ENCODE assay signal across 8 cellular contexts in genomic region chr1:182149411-182149965, GRCh38.
A peak's percentile ranks its signal among the peaks of the same experiment; 100 is the strongest.
DNase-seq lines count a peak whose midpoint lies in the region; ATAC-seq and TF ChIP-seq lines count a peak whose summit lies in the region.

No MANE protein-coding gene starts in this region.

- no peaks in the 10 kb centered on the region for H3K36me3 ChIP-seq in right lobe of liver

- no peaks in the 10 kb centered on the region for H3K36me3 Mint-ChIP-seq in HFFc6 (ENCODE audit: low read depth)

- no peaks in the 10 kb centered on the region for H3K4me1 ChIP-seq in right lobe of liver

- no peak for TF ChIP-seq POLR2A in right lobe of liver (IDR thresholded peaks at IDR 0.05)

- no peaks in the 10 kb centered on the region for H3K9me3 ChIP-seq in right lobe of liver

- intact Hi-C loops in right lobe of liver (cut with DNase I): loop anchor here in 1 of 2 donors (10.0 kb wide), 1 partner anchor 245 kb away; the partner anchor contains the start of gene GLUL

- no peaks in the 10 kb centered on the region for H3K9me3 Mint-ChIP-seq in HFFc6

- no peaks in the 10 kb centered on the region; the same call in 1 of the 2 replicates for H3K27me3 Mint-ChIP-seq in HFFc6 (ENCODE audit: insufficient read depth)

- in situ Hi-C loops in astrocyte of the cerebellum (cut with HindIII; ENCODE audit: low sequenced_read_pairs): no loop called here

- H3K27ac ChIP-seq in right lobe of liver: peak overlapping the region in 2 of 3 donors; percentile 7 to 80

- peak overlapping the region; percentile 87 for H3K27ac Mint-ChIP-seq in HFFc6

- CTCF ChIA-PET in HEK293T (lab: Yijun Ruan, JAX): no interaction called here

- H3K4me3 Mint-ChIP-seq in HFFc6: no peak overlapping the region

- H3K4me3 ChIP-seq in astrocyte of the cerebellum (ENCODE audit: low read depth, low read length): no peak overlapping the region
- H3K4me3 ChIP-seq in right lobe of liver: no peak overlapping the region

- H3K4me1 Mint-ChIP-seq in HFFc6 (ENCODE audit: low read depth): peaks cover 22% of the 10 kb centered on the region

- no peaks in the 10 kb centered on the region for H3K27me3 ChIP-seq in right lobe of liver

- POLR2A ChIA-PET in HEK293T (lab: Yijun Ruan, JAX): no interaction called here

- DNase-seq in AG08395 (ENCODE audit: low spot score) (peak; percentile 68), HFFc6 (peak; percentile 88), astrocyte of the cerebellum (ENCODE audit: low read depth) (peak; percentile 23), right lobe of liver (no peak), HEK293T (ENCODE audit: extremely low spot score) (no peak)

- TF ChIP-seq CTCF in HFFc6 (IDR thresholded peaks at IDR 0.05): no peak
- TF ChIP-seq CTCF in astrocyte of the cerebellum (IDR thresholded peaks at IDR 0.05; ENCODE audit: low read depth, low read length, missing control alignments): no peak
- TF ChIP-seq CTCF in right lobe of liver (IDR thresholded peaks at IDR 0.05): no peak

- ATAC-seq in right lobe of liver: peak; percentile 60 to 68 (median 61)
- no peak for ATAC-seq in GM18858 (IDR thresholded peaks at IDR 0.05; ENCODE audit: unreplicated experiment)
- ATAC-seq in GM21723 (IDR thresholded peaks at IDR 0.05; ENCODE audit: unreplicated experiment): no peak
- no peak for ATAC-seq in GM21825 (IDR thresholded peaks at IDR 0.05; ENCODE audit: unreplicated experiment)

- WGBS in right lobe of liver (ENCODE audit: insufficient coverage, low coverage, low lambda C conversion rate, missing lambda C conversion rate): 76% methylated on average over 4 of the region's 6 CpGs

TF ChIP-seq in HEK293T, 16 proteins besides CTCF, POLR2A, EP300 and RAD21:
- TF ChIP-seq ELF4 (IDR thresholded peaks at IDR 0.05) (no peak), FOXA1 (IDR thresholded peaks at IDR 0.05) (no peak), FOXM1 (IDR thresholded peaks at IDR 0.05; ENCODE audit: borderline replicate concordance) (no peak), HDGF (IDR thresholded peaks at IDR 0.05; ENCODE audit: borderline replicate concordance) (no peak), NFRKB (IDR thresholded peaks at IDR 0.05) (no peak), L3MBTL2 (conservative IDR thresholded peaks at IDR 0.05) (no peak), LEF1 (IDR thresholded peaks at IDR 0.05; ENCODE audit: borderline replicate concordance) (no peak), ZNF384 (IDR thresholded peaks at IDR 0.05) (no peak)

Comparison
In these comparisons a context has a peak if more than half of its experiments do, and no peak if none do; other contexts are left out.
1. DNase-seq: peak in AG08395 (single experiment), HFFc6 (single experiment) and astrocyte of the cerebellum (single experiment); none in right lobe of liver (0 of 3) and HEK293T (single experiment).
2. ATAC-seq: peak in right lobe of liver (4 of 4); none in GM18858 (single experiment), GM21723 (single experiment) and GM21825 (single experiment).